In the genomic region with DNA sequence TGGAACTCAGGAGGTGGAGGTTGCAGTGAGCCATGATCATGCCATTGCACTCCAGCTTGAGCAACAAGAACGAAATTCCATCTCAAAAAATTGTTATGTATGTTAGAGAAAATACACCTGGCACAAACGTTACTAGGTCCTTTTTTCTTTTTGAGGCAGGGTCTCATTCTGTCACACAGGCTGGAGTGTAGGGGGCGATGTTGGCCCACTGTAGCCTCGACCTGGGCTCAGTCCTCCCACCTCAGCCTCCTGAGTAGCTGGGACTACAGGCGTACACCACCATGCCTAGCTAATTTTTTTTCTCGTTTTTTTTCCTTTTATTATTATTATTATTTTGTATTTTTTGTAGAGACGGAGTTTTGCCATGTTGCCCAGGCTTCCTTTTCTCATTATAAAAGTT, we compare ENCODE assay signal across 8 cellular contexts. TPM values are rescaled to one million over a fixed set of nuclear protein-coding genes. Genes with fewer than 3 reads are reported as not detected.
DNase-seq lines count a peak whose midpoint lies in the region; ATAC-seq lines count a peak whose summit lies in the region.
"Had no signal": no experiment of that assay in that cellular context is flagged by ENCODE, and none has a peak within 500 bp of the region (broad histone marks: within the 10 kb centered on the region; RNA-seq: fewer than 3 reads in every experiment).

No MANE protein-coding gene starts in this region.

- H3K9me3 Mint-ChIP-seq in activated T-cell treated with anti-CD3 and anti-CD28 coated beads, Interleukin-2, amount 50 U/mL, for 24 hours, result no peaks in the 10 kb centered on the region

- peaks cover 7% of the 10 kb centered on the region for H3K79me2 ChIP-seq in mesendoderm (ENCODE audit: control insufficient read depth, insufficient read depth, low read length)

- H3K18ac ChIP-seq in mesendoderm (ENCODE audit: low read length) (no peak overlapping the region), neuronal stem cell (ENCODE audit: low read length) (no peak overlapping the region)

- ATAC-seq in GM19455 (IDR thresholded peaks at IDR 0.05; ENCODE audit: unreplicated experiment), result no peak
- ATAC-seq in GM18511 (IDR thresholded peaks at IDR 0.05; ENCODE audit: unreplicated experiment), result no peak

- H3K9ac ChIP-seq in mesendoderm (ENCODE audit: low read length), result no peak overlapping the region
- no peak overlapping the region for H3K9ac ChIP-seq in neuronal stem cell (ENCODE audit: low read depth, low read length, poor library complexity)

- H3K4me1 ChIP-seq in mesendoderm (ENCODE audit: control insufficient read depth, low read depth, low read length) (no peaks in the 10 kb centered on the region), neuronal stem cell (ENCODE audit: control insufficient read depth in 2 of 2, insufficient read depth in 1 of 2, low read depth in 1 of 2, low read length in 2 of 2) (no peaks in the 10 kb centered on the region)

- no peak overlapping the region for H4K5ac ChIP-seq in mesendoderm (ENCODE audit: low read length)

- no peak overlapping the region for H2BK15ac ChIP-seq in mesendoderm (replicated peaks; ENCODE audit: low read depth)
- H2BK15ac ChIP-seq in neuronal stem cell (ENCODE audit: low read length), result no peak overlapping the region

- peaks cover 29% of the 10 kb centered on the region for H3K4me1 Mint-ChIP-seq in activated T-cell treated with anti-CD3 and anti-CD28 coated beads, Interleukin-2, amount 50 U/mL, for 24 hours (ENCODE audit: low read depth)

- H2BK12ac ChIP-seq in neuronal stem cell (ENCODE audit: low read length), result no peak overlapping the region

- H3K27me3 Mint-ChIP-seq in activated T-cell treated with anti-CD3 and anti-CD28 coated beads, Interleukin-2, amount 50 U/mL, for 24 hours, result no peaks in the 10 kb centered on the region

- H2AK5ac ChIP-seq in mesendoderm (ENCODE audit: low read length) (no peak overlapping the region), neuronal stem cell (ENCODE audit: low read depth, low read length) (no peak overlapping the region)

- WGBS in mesendoderm (ENCODE audit: extremely low coverage, insufficient coverage, low lambda C conversion rate), result no CpG with 5 or more reads among the region's 7 CpGs
- WGBS in neuronal stem cell (ENCODE audit: extremely low coverage in 2 of 2, insufficient read length in 2 of 2, insufficient replicate concordance in 1 of 2), 2 donors, result no CpG with 5 or more reads among the region's 7 CpGs

- H3K56ac ChIP-seq in mesendoderm (ENCODE audit: low read length), result no peak overlapping the region

- H3K27ac ChIP-seq in mesendoderm (ENCODE audit: low read depth, low read length), result no peak overlapping the region
- no peak overlapping the region for H3K27ac ChIP-seq in neuronal stem cell (replicated peaks; ENCODE audit: low read length)

- H3K4me2 ChIP-seq in mesendoderm (ENCODE audit: low read length) (no peak overlapping the region), neuronal stem cell (ENCODE audit: insufficient read depth, low read length, poor library complexity, severe bottlenecking) (no peak overlapping the region)

- no peak overlapping the region for H4K8ac ChIP-seq in mesendoderm (ENCODE audit: low read depth, low read length)
- no peak overlapping the region for H4K8ac ChIP-seq in neuronal stem cell (ENCODE audit: low read depth, low read length)

- H3K79me1 ChIP-seq in mesendoderm (ENCODE audit: low read length), result peaks cover 7% of the 10 kb centered on the region
- H3K79me1 ChIP-seq in neuronal stem cell (ENCODE audit: low read depth, low read length), result peaks cover 2% of the 10 kb centered on the region

- H3K27ac Mint-ChIP-seq in activated T-cell treated with anti-CD3 and anti-CD28 coated beads, Interleukin-2, amount 50 U/mL, for 24 hours, result no peak overlapping the region

- no peak overlapping the region for H3K4me3 ChIP-seq in Jurkat, Clone E6-1 (ENCODE audit: low read length)
- H3K4me3 ChIP-seq in mesendoderm (ENCODE audit: low read length), result no peak overlapping the region
- H3K4me3 ChIP-seq in neuronal stem cell (ENCODE audit: low read length in 2 of 2), result no peak overlapping the region

- no peak overlapping the region for H2AFZ ChIP-seq in neuronal stem cell (ENCODE audit: low read length)

- H3K27me3 ChIP-seq in mesendoderm (ENCODE audit: insufficient read depth, low read length, poor library complexity), result no peaks in the 10 kb centered on the region
- H3K27me3 ChIP-seq in neuronal stem cell (ENCODE audit: control insufficient read depth in 3 of 3, insufficient read depth in 3 of 3, low read depth in 1 of 3, low read length in 3 of 3), result no peaks in the 10 kb centered on the region

- no peaks in the 10 kb centered on the region for H3K9me3 ChIP-seq in neuronal stem cell (replicated peaks in 1 of 2; ENCODE audit: control insufficient read depth in 2 of 2, insufficient read depth in 1 of 2, low read depth in 1 of 2, low read length in 2 of 2)

- H3K14ac ChIP-seq in neuronal stem cell (ENCODE audit: low read length), result no peak overlapping the region

- peaks cover 3% of the 10 kb centered on the region for H3K36me3 ChIP-seq in mesendoderm (ENCODE audit: control insufficient read depth, insufficient read depth, low read length)
- peaks cover 0 to 27% of the 10 kb centered on the region in 2 donors for H3K36me3 ChIP-seq in neuronal stem cell (replicated peaks in 1 of 2; ENCODE audit: control insufficient read depth in 2 of 2, insufficient read depth in 2 of 2, low read length in 2 of 2)

- H3K36me3 Mint-ChIP-seq in activated T-cell treated with anti-CD3 and anti-CD28 coated beads, Interleukin-2, amount 50 U/mL, for 24 hours (ENCODE audit: low read depth), result peaks cover 50% of the 10 kb centered on the region

- H3K23ac ChIP-seq in mesendoderm (ENCODE audit: low read length) (no peak overlapping the region), neuronal stem cell (ENCODE audit: low read depth, low read length, poor library complexity) (no peak overlapping the region)

- H2BK120ac ChIP-seq in mesendoderm (ENCODE audit: low read depth, low read length) (no peak overlapping the region), neuronal stem cell (ENCODE audit: low read depth, low read length) (no peak overlapping the region)

- no peak overlapping the region for H3K4me3 Mint-ChIP-seq in activated T-cell treated with anti-CD3 and anti-CD28 coated beads, Interleukin-2, amount 50 U/mL, for 24 hours

- H2BK5ac ChIP-seq in mesendoderm (ENCODE audit: low read length) (no peak overlapping the region), neuronal stem cell (ENCODE audit: low read length) (no peak overlapping the region)

- H4K91ac ChIP-seq in neuronal stem cell (ENCODE audit: low read depth, low read length, poor library complexity), result no peak overlapping the region

- H3K4ac ChIP-seq in mesendoderm (ENCODE audit: low read depth, low read length), result no peak overlapping the region
- no peak overlapping the region for H3K4ac ChIP-seq in neuronal stem cell (ENCODE audit: low read length)

- DNase-seq in ELF-1 (ENCODE audit: low read depth, low spot score), result peak; percentile 23
- DNase-seq in Jurkat, Clone E6-1 (ENCODE audit: low read depth, low spot score), result peak; percentile 16
- peak; percentile 46 for DNase-seq in activated T-cell treated with anti-CD3 and anti-CD28 coated beads, Interleukin-2, amount 50 U/mL, for 24 hours
- peak; percentile 34 for DNase-seq in mesendoderm
- no peak for DNase-seq in neuronal stem cell (ENCODE audit: low spot score)
- DNase-seq: NCI-H446 had no signal

RNA-seq across cellular contexts. Expression of a gene that starts 4.4 kb away (rescaled TPM):
- 244 TPM for polyA plus RNA-seq in Jurkat, Clone E6-1 (2012; ENCODE audit: insufficient read depth, insufficient read length)
- 85.9 TPM for polyA plus RNA-seq in mesendoderm (2013, experiment 1 of 2)
- polyA plus RNA-seq in mesendoderm (2013, experiment 2 of 2), result 88.5 TPM
- 56.1 TPM for polyA plus RNA-seq in neuronal stem cell (2013, experiment 1 of 2)
- polyA plus RNA-seq in neuronal stem cell (2013, experiment 2 of 2), result 53.9 TPM

RNA-seq across cellular contexts. Expression of a gene that starts 44.1 kb away (rescaled TPM):
- polyA plus RNA-seq in Jurkat, Clone E6-1 (2012; ENCODE audit: insufficient read depth, insufficient read length), result not detected
- not detected for polyA plus RNA-seq in mesendoderm (2013, experiment 1 of 2)
- not detected for polyA plus RNA-seq in mesendoderm (2013, experiment 2 of 2)
- not detected for polyA plus RNA-seq in neuronal stem cell (2013, experiment 1 of 2)
- not detected for polyA plus RNA-seq in neuronal stem cell (2013, experiment 2 of 2)

RNA-seq across cellular contexts. Expression of a gene that starts 48.5 kb away (rescaled TPM):
- 15.7 TPM for polyA plus RNA-seq in Jurkat, Clone E6-1 (2012; ENCODE audit: insufficient read depth, insufficient read length)
- polyA plus RNA-seq in mesendoderm (2013, experiment 1 of 2), result 22.7 TPM
- polyA plus RNA-seq in mesendoderm (2013, experiment 2 of 2), result 23.2 TPM
- 23.7 TPM for polyA plus RNA-seq in neuronal stem cell (2013, experiment 1 of 2)
- 22.1 TPM for polyA plus RNA-seq in neuronal stem cell (2013, experiment 2 of 2)

RNA-seq across cellular contexts. Expression of a gene that starts 56.0 kb away (rescaled TPM):
- 187 TPM for polyA plus RNA-seq in Jurkat, Clone E6-1 (2012; ENCODE audit: insufficient read depth, insufficient read length)
- polyA plus RNA-seq in mesendoderm (2013, experiment 1 of 2), result 220 TPM
- polyA plus RNA-seq in mesendoderm (2013, experiment 2 of 2), result 216 TPM
- 156 TPM for polyA plus RNA-seq in neuronal stem cell (2013, experiment 1 of 2)
- polyA plus RNA-seq in neuronal stem cell (2013, experiment 2 of 2), result 157 TPM
